1 cellular context compared by ENCODE assay signal in genomic region chr9:94030318-94031179, GRCh38.
TF ChIP-seq lines count a peak whose summit lies in the region.

No MANE protein-coding gene starts in this region.

TF ChIP-seq in HepG2, 621 proteins besides CTCF, POLR2A, EP300 and RAD21 (continued from another document and continues in another):
- TF ChIP-seq CENPBD1 (CRISPR knock-in tag; IDR thresholded peaks at IDR 0.05; ENCODE audit: borderline replicate concordance, low read depth) (no peak; the same call in 1 of the 2 replicates), ZNF552 (CRISPR knock-in tag; IDR thresholded peaks at IDR 0.05; ENCODE audit: borderline replicate concordance) (peak; percentile 84; the same call in 1 of the 2 replicates), CREM (IDR thresholded peaks at IDR 0.05) (0 out of 2 replicates have a peak, but pooled peaks have one; percentile 12), CREM (CRISPR knock-in tag; IDR thresholded peaks at IDR 0.05) (0 out of 2 replicates have a peak, but pooled peaks have one; percentile 25), SMARCE1 (IDR thresholded peaks at IDR 0.05; ENCODE audit: borderline replicate concordance) (no peak), SATB2 (CRISPR knock-in tag; IDR thresholded peaks at IDR 0.05) (peak; percentile 87), ZBTB4 (CRISPR knock-in tag; IDR thresholded peaks at IDR 0.05; ENCODE audit: borderline replicate concordance) (no peak; the same call in 1 of the 2 replicates), RFX1 (IDR thresholded peaks at IDR 0.05) (no peak), DMTF1 (CRISPR knock-in tag; IDR thresholded peaks at IDR 0.05) (no peak), ZNF343 (CRISPR knock-in tag; IDR thresholded peaks at IDR 0.05) (peak; percentile 26; the same call in 1 of the 2 replicates), IKZF1 (IDR thresholded peaks at IDR 0.05) (no peak), SALL2 (CRISPR knock-in tag; IDR thresholded peaks at IDR 0.05) (peak; percentile 95), CBX2 (IDR thresholded peaks at IDR 0.05; ENCODE audit: low read depth, low read length) (no peak), CBX2 (CRISPR knock-in tag; IDR thresholded peaks at IDR 0.05; ENCODE audit: low read depth) (peak; percentile 45; the same call in 1 of the 2 replicates), ZFX (CRISPR knock-in tag; IDR thresholded peaks at IDR 0.05; ENCODE audit: low read depth) (peak; percentile 95), NR1H2 (CRISPR knock-in tag; IDR thresholded peaks at IDR 0.05; ENCODE audit: borderline replicate concordance, low read depth) (0 out of 2 replicates have a peak, but pooled peaks have one; percentile 23), PCBP2 (optimal IDR thresholded peaks at IDR 0.05; ENCODE audit: low read depth, low read length, poor library complexity, severe bottlenecking) (no peak), RELA (CRISPR knock-in tag; IDR thresholded peaks at IDR 0.05) (no peak), CEBPG (CRISPR knock-in tag; IDR thresholded peaks at IDR 0.05) (no peak), NR2F2 (IDR thresholded peaks at IDR 0.05; ENCODE audit: borderline replicate concordance, low read depth) (no peak), GLMP (CRISPR knock-in tag; IDR thresholded peaks at IDR 0.05; ENCODE audit: borderline replicate concordance) (no peak), GATAD2A (CRISPR knock-in tag; IDR thresholded peaks at IDR 0.05) (peak; percentile 43; the same call in 1 of the 2 replicates), ZNF33B (CRISPR knock-in tag; IDR thresholded peaks at IDR 0.05) (no peak), KDM6A (CRISPR knock-in tag; IDR thresholded peaks at IDR 0.05; ENCODE audit: low read depth) (no peak), ZFP82 (CRISPR knock-in tag; IDR thresholded peaks at IDR 0.05; ENCODE audit: borderline replicate concordance) (peak; percentile 88; the same call in 1 of the 2 replicates), ZNF556 (CRISPR knock-in tag; IDR thresholded peaks at IDR 0.05; ENCODE audit: borderline replicate concordance) (no peak), ZKSCAN5 (CRISPR knock-in tag; IDR thresholded peaks at IDR 0.05) (no peak), LRRFIP1 (CRISPR knock-in tag; conservative IDR thresholded peaks at IDR 0.05) (no peak), POLR2G (IDR thresholded peaks at IDR 0.05; ENCODE audit: low read depth, low read length) (peak; percentile 89), ZNF350 (CRISPR knock-in tag; IDR thresholded peaks at IDR 0.05; ENCODE audit: borderline replicate concordance, low read depth) (no peak), ZNF280B (CRISPR knock-in tag; IDR thresholded peaks at IDR 0.05; ENCODE audit: borderline replicate concordance) (peak; percentile 75; the same call in 1 of the 2 replicates), REST (IDR thresholded peaks at IDR 0.05; ENCODE audit: borderline replicate concordance in 1 of 2, low read depth in 1 of 2, low read length in 2 of 2) (no peak), ZNF792 (CRISPR knock-in tag; IDR thresholded peaks at IDR 0.05) (peak; percentile 47; the same call in 1 of the 2 replicates), TRIM22 (IDR thresholded peaks at IDR 0.05) (no peak), ZNF253 (CRISPR knock-in tag; IDR thresholded peaks at IDR 0.05; ENCODE audit: borderline replicate concordance) (peak; percentile 94), TEF (CRISPR knock-in tag; IDR thresholded peaks at IDR 0.05) (0 out of 2 replicates have a peak, but pooled peaks have one; percentile 22), PBX2 (CRISPR knock-in tag; IDR thresholded peaks at IDR 0.05) (no peak), CBFB (CRISPR knock-in tag; IDR thresholded peaks at IDR 0.05) (peak; percentile 44; the same call in 1 of the 2 replicates), ZBTB20 (CRISPR knock-in tag; IDR thresholded peaks at IDR 0.05; ENCODE audit: borderline replicate concordance, low read depth) (peak; percentile 36; the same call in 1 of the 2 replicates), FIP1L1 (IDR thresholded peaks at IDR 0.05; ENCODE audit: borderline replicate concordance, insufficient read depth, low read depth, low read length) (no peak), RAD51 (IDR thresholded peaks at IDR 0.05; ENCODE audit: borderline replicate concordance) (peak; percentile 61; the same call in 1 of the 2 replicates), TAF15 (IDR thresholded peaks at IDR 0.05; ENCODE audit: low read depth, low read length, poor library complexity, severe bottlenecking) (peak; percentile 38)
